ENCODE assay signal across 1 cellular context in genomic region chr15:96428742-96429141, GRCh38.
TF ChIP-seq lines count a peak whose summit lies in the region.

No MANE protein-coding gene starts in this region.

TF ChIP-seq in HEK293, 187 proteins besides CTCF, POLR2A, EP300 and RAD21 (continued from another document):
- TF ChIP-seq ZBTB21 (tag by site-specific recombination; IDR thresholded peaks at IDR 0.05) (peak; percentile 91), ZEB2 (tag by site-specific recombination; IDR thresholded peaks at IDR 0.05) (peak; percentile 54; the same call in 1 of the 2 replicates)
TF ChIP-seq in HEK293: peak in this region for 13.
